25 cellular contexts compared by ENCODE assay signal in the genomic region with DNA sequence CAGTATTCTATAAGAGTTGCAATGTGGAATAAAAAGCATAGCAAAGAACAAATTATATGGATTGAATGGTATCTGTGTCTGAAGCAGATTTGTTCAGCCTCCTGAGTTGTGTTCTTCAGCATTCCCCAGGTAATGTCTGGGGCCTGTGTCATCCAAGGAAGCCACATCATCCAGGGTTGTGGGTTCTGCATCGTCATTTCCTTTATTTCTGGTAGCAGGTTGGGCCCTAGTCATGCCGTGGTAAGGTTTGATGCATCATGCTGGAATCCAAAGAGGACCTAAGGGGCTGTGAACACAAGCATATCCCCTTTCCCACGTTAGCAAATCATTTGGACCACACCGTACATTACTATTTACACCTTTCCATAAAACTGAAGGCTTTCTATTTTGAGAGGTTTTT.
"Had no signal": no experiment of that assay in that cellular context is flagged by ENCODE, and none has a peak within 500 bp of the region (broad histone marks: within the 10 kb centered on the region; RNA-seq: fewer than 3 reads in every experiment).

No MANE protein-coding gene starts in this region.

- H3K4me1 ChIP-seq: colonic mucosa, lower lobe of right lung, stomach, suprapubic skin, tibial nerve had no signal

- H3K4me3 ChIP-seq: colonic mucosa, heart left ventricle, lower lobe of right lung, stomach, suprapubic skin, tibial nerve had no signal

- H3K36me3 ChIP-seq: colonic mucosa, heart left ventricle, lower lobe of right lung, stomach, suprapubic skin, tibial nerve had no signal

- H3K36me3 Mint-ChIP-seq: activated naive CD4-positive, alpha-beta T cell treated with anti-CD3 and anti-CD28 coated beads, Interleukin-2, amount 50 U/mL, for 24 hours; brain; stimulated activated effector memory CD8-positive, alpha-beta T cell treated with anti-CD3 and anti-CD28 coated beads, Interleukin-12 subunit alpha, Interleukin-12 subunit beta, amount 100 ng/mL, for 72 hours had no signal

- H3K27ac ChIP-seq: heart left ventricle, lower lobe of right lung, stomach, suprapubic skin, tibial nerve had no signal

- DNase-seq: activated CD4-positive, alpha-beta memory T cell treated with anti-CD3 and anti-CD28 coated beads, Interleukin-2, amount 10 ng/mL, durations not matched to agents 7 days and 5 days; activated CD4-positive, alpha-beta T cell treated with anti-CD3 and anti-CD28 coated beads, Interleukin-2, amount 10 ng/mL, durations not matched to agents 24 days and 14 days; activated gamma-delta T cell treated with Interleukin-2 at 50 U/mL for 16 hours; anterior cingulate cortex; colonic mucosa; heart left ventricle; kidney; lower lobe of right lung; naive B cell; occipital lobe; posterior cingulate gyrus; small intestine; stimulated activated CD4-positive, alpha-beta T cell treated with anti-CD3 and anti-CD28 coated beads, Interleukin-2, amount 100 ng/mL, for 24 hours; stomach; T-helper 17 cell had no signal

- H3K4me3 Mint-ChIP-seq: activated CD4-positive, alpha-beta memory T cell treated with anti-CD3 and anti-CD28 coated beads, Interleukin-2, amount 10 ng/mL, durations not matched to agents 7 days and 5 days; activated CD4-positive, alpha-beta T cell treated with anti-CD3 and anti-CD28 coated beads, Interleukin-2, amount 10 ng/mL, durations not matched to agents 24 days and 14 days; activated naive CD4-positive, alpha-beta T cell treated with anti-CD3 and anti-CD28 coated beads, Interleukin-2, amount 50 U/mL, for 24 hours; brain; central memory CD8-positive, alpha-beta T cell; naive B cell; neural crest cell; stimulated activated effector memory CD8-positive, alpha-beta T cell treated with anti-CD3 and anti-CD28 coated beads, Interleukin-12 subunit alpha, Interleukin-12 subunit beta, amount 100 ng/mL, for 72 hours; T-helper 17 cell had no signal

- H3K27me3 ChIP-seq: colonic mucosa, heart left ventricle, stomach, suprapubic skin, tibial nerve had no signal

- ATAC-seq: activated CD4-positive, CD25-positive, alpha-beta regulatory T cell treated with anti-CD3 and anti-CD28 coated beads, Interleukin-2, amount 50 U/mL, for 24 hours; heart left ventricle; left lobe of liver; lower lobe of right lung; sciatic nerve; stimulated activated effector memory CD8-positive, alpha-beta T cell treated with anti-CD3 and anti-CD28 coated beads, Interleukin-12 subunit alpha, Interleukin-12 subunit beta, amount 100 ng/mL, for 72 hours; T-helper 17 cell had no signal

- H3K4me1 Mint-ChIP-seq: activated CD4-positive, alpha-beta T cell treated with anti-CD3 and anti-CD28 coated beads, Interleukin-2, amount 10 ng/mL, durations not matched to agents 24 days and 14 days; activated naive CD4-positive, alpha-beta T cell treated with anti-CD3 and anti-CD28 coated beads, Interleukin-2, amount 50 U/mL, for 24 hours; brain; central memory CD8-positive, alpha-beta T cell; naive B cell; neural crest cell; T-helper 17 cell had no signal

- H3K9me3 ChIP-seq: colonic mucosa, lower lobe of right lung had no signal

- H3K27me3 Mint-ChIP-seq: activated CD4-positive, alpha-beta memory T cell treated with anti-CD3 and anti-CD28 coated beads, Interleukin-2, amount 10 ng/mL, durations not matched to agents 7 days and 5 days; activated CD4-positive, alpha-beta T cell treated with anti-CD3 and anti-CD28 coated beads, Interleukin-2, amount 10 ng/mL, durations not matched to agents 24 days and 14 days; activated naive CD4-positive, alpha-beta T cell treated with anti-CD3 and anti-CD28 coated beads, Interleukin-2, amount 50 U/mL, for 24 hours; brain; central memory CD8-positive, alpha-beta T cell; naive B cell; T-helper 17 cell had no signal

- H3K27ac Mint-ChIP-seq: activated CD4-positive, alpha-beta memory T cell treated with anti-CD3 and anti-CD28 coated beads, Interleukin-2, amount 10 ng/mL, durations not matched to agents 7 days and 5 days; activated CD4-positive, alpha-beta T cell treated with anti-CD3 and anti-CD28 coated beads, Interleukin-2, amount 10 ng/mL, durations not matched to agents 24 days and 14 days; activated naive CD4-positive, alpha-beta T cell treated with anti-CD3 and anti-CD28 coated beads, Interleukin-2, amount 50 U/mL, for 24 hours; brain; naive B cell; stimulated activated effector memory CD8-positive, alpha-beta T cell treated with anti-CD3 and anti-CD28 coated beads, Interleukin-12 subunit alpha, Interleukin-12 subunit beta, amount 100 ng/mL, for 72 hours; T-helper 17 cell had no signal
